Comparison of ENCODE assay signal across 23 cellular contexts in the genomic region with DNA sequence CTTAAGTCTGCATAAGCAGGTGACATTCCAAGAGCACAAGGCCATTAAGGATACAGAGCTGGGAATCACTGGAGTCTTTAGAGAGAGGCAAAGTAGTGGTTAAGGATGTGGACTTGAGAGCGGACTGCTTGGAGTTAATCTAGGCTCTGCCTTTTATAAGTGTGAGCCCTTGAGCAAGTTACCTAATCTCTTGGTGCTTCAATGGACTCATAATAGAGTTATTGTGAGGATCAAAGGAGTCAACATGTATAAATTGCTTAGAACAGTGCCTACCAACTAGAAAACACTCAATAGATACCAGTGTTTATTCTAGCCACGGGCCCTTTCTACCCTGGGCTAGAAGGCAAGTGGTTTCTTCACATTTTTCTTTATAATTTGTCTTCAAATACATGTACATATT.
"Had no signal": no experiment of that assay in that cellular context is flagged by ENCODE, and none has a peak within 500 bp of the region (broad histone marks: within the 10 kb centered on the region; RNA-seq: fewer than 3 reads in every experiment).

No MANE protein-coding gene starts in this region.

- H2AFZ ChIP-seq: parathyroid adenoma had no signal

- ATAC-seq: gastrocnemius medialis; natural killer cell treated with Interleukin-12 subunit alpha and Interleukin-12 subunit beta and Interleukin-15 and Interleukin-18, amount 100 ng/mL, for 72 hours; right lobe of liver; stimulated activated naive CD8-positive, alpha-beta T cell treated with anti-CD3 and anti-CD28 coated beads, Interleukin-15, amount 100 ng/mL, for 72 hours had no signal

- H3K27ac Mint-ChIP-seq: natural killer cell treated with Interleukin-12 subunit alpha and Interleukin-12 subunit beta and Interleukin-15 and Interleukin-18, amount 100 ng/mL, for 72 hours; progenitor cell of endocrine pancreas; stimulated activated naive CD8-positive, alpha-beta T cell treated with anti-CD3 and anti-CD28 coated beads, Interleukin-15, amount 100 ng/mL, for 72 hours had no signal

- DNase-seq: dorsolateral prefrontal cortex; effector CD4-positive, alpha-beta T cell; gastrocnemius medialis; head of caudate nucleus; mesendoderm; midbrain; right lobe of liver; stimulated activated CD4-positive, alpha-beta T cell treated with anti-CD3 and anti-CD28 coated beads, Interleukin-12 subunit alpha, Interleukin-12 subunit beta, amount 100 ng/mL, for 4 hours; stimulated activated CD4-positive, alpha-beta T cell treated with anti-CD3 and anti-CD28 coated beads, Interleukin-1b, Interleukin-23, amount 100 ng/mL, for 48 hours; stimulated activated CD4-positive, alpha-beta T cell treated with anti-CD3 and anti-CD28 coated beads, Interleukin-4, amount 100 ng/mL, for 1 hour; stimulated activated CD8-positive, alpha-beta memory T cell treated with anti-CD3 and anti-CD28 coated beads, Interleukin-4, amount 100 ng/mL, for 48 hours; stimulated activated naive CD4-positive, alpha-beta T cell; stimulated activated naive CD8-positive, alpha-beta T cell treated with anti-CD3 and anti-CD28 coated beads, Interleukin-15, amount 100 ng/mL, for 72 hours; transverse colon had no signal

- H3K36me3 ChIP-seq: gastrocnemius medialis, right lobe of liver, suprapubic skin, transverse colon, vagina had no signal

- H3K9ac ChIP-seq: parathyroid adenoma had no signal

- H3K9me3 ChIP-seq: gastrocnemius medialis, right lobe of liver, suprapubic skin, transverse colon, vagina had no signal

- H3K27me3 ChIP-seq: dorsolateral prefrontal cortex, gastrocnemius medialis, right lobe of liver, suprapubic skin, transverse colon, vagina had no signal

- H3K4me3 ChIP-seq: dorsolateral prefrontal cortex, gastrocnemius medialis, right lobe of liver, smooth muscle cell, suprapubic skin, transverse colon, vagina had no signal

- H3K4me1 Mint-ChIP-seq: stimulated activated naive CD8-positive, alpha-beta T cell treated with anti-CD3 and anti-CD28 coated beads, Interleukin-15, amount 100 ng/mL, for 72 hours had no signal

- H3K4me1 ChIP-seq: gastrocnemius medialis, parathyroid adenoma, right lobe of liver, suprapubic skin, transverse colon, vagina had no signal

- H3K4me3 Mint-ChIP-seq: natural killer cell treated with Interleukin-12 subunit alpha and Interleukin-12 subunit beta and Interleukin-15 and Interleukin-18, amount 100 ng/mL, for 72 hours; neural crest cell; stimulated activated naive CD8-positive, alpha-beta T cell treated with anti-CD3 and anti-CD28 coated beads, Interleukin-15, amount 100 ng/mL, for 72 hours had no signal

- H3K36me3 Mint-ChIP-seq: natural killer cell treated with Interleukin-12 subunit alpha and Interleukin-12 subunit beta and Interleukin-15 and Interleukin-18, amount 100 ng/mL, for 72 hours had no signal

- FAIRE-seq: colon, keratinocyte had no signal

- H3K27me3 Mint-ChIP-seq: natural killer cell treated with Interleukin-12 subunit alpha and Interleukin-12 subunit beta and Interleukin-15 and Interleukin-18, amount 100 ng/mL, for 72 hours; progenitor cell of endocrine pancreas; stimulated activated naive CD8-positive, alpha-beta T cell treated with anti-CD3 and anti-CD28 coated beads, Interleukin-15, amount 100 ng/mL, for 72 hours had no signal

- H3K27ac ChIP-seq: dorsolateral prefrontal cortex, gastrocnemius medialis, parathyroid adenoma, right lobe of liver, suprapubic skin, transverse colon, vagina had no signal

- H3K79me2 ChIP-seq: parathyroid adenoma had no signal

- H3K4me2 ChIP-seq: smooth muscle cell had no signal
